In genomic region chr14:104249092-104249491, GRCh38 we compare ENCODE assay signal across 22 cellular contexts.
A peak's percentile ranks its signal among the peaks of the same experiment; 100 is the strongest.
DNase-seq lines count a peak whose midpoint lies in the region; ATAC-seq and TF ChIP-seq lines count a peak whose summit lies in the region.
"Had no signal": no experiment of that assay in that cellular context is flagged by ENCODE, and none has a peak within 500 bp of the region (broad histone marks: within the 10 kb centered on the region; RNA-seq: fewer than 3 reads in every experiment).

No MANE protein-coding gene starts in this region.

- TF ChIP-seq CTCF in RWPE2 (IDR thresholded peaks at IDR 0.05; ENCODE audit: poor library complexity, severe bottlenecking) (no peak), upper lobe of right lung (IDR thresholded peaks at IDR 0.05) (no peak)

- no peak overlapping the region for H2AFZ ChIP-seq in neuronal stem cell (ENCODE audit: low read length)
- H2AFZ ChIP-seq: GM23248 had no signal

- no peak overlapping the region for H2AK5ac ChIP-seq in neuronal stem cell (ENCODE audit: low read depth, low read length)

- H3K4me2 ChIP-seq in neuronal stem cell (ENCODE audit: insufficient read depth, low read length, poor library complexity, severe bottlenecking) = no peak overlapping the region
- H3K4me2 ChIP-seq: A549, BLaER1 had no signal

- H3K14ac ChIP-seq in neuronal stem cell (ENCODE audit: low read length) = peak overlapping the region; percentile 31

- ATAC-seq in RWPE2 (ENCODE audit: low read depth) = no peak
- ATAC-seq in upper lobe of right lung = no peak
- ATAC-seq in GM19328 (IDR thresholded peaks at IDR 0.05; ENCODE audit: unreplicated experiment) = no peak
- ATAC-seq: CD8-positive, alpha-beta T cell; GM12878 had no signal

- peak overlapping the region; percentile 4 for H2BK12ac ChIP-seq in neuronal stem cell (ENCODE audit: low read length)

- no peaks in the 10 kb centered on the region for H3K36me3 Mint-ChIP-seq in activated naive CD4-positive, alpha-beta T cell treated with anti-CD3 and anti-CD28 coated beads, Interleukin-2, amount 10 ng/mL, durations not matched to agents 7 days and 5 days
- H3K36me3 Mint-ChIP-seq: CD8-positive, alpha-beta T cell had no signal

- no peaks in the 10 kb centered on the region for H3K79me1 ChIP-seq in neuronal stem cell (ENCODE audit: low read depth, low read length)

- H3K4me3 Mint-ChIP-seq in activated naive CD4-positive, alpha-beta T cell treated with anti-CD3 and anti-CD28 coated beads, Interleukin-2, amount 10 ng/mL, durations not matched to agents 7 days and 5 days = no peak overlapping the region
- H3K4me3 Mint-ChIP-seq: CD8-positive, alpha-beta T cell had no signal

- peaks cover 4% of the 10 kb centered on the region for H3K27me3 Mint-ChIP-seq in activated naive CD4-positive, alpha-beta T cell treated with anti-CD3 and anti-CD28 coated beads, Interleukin-2, amount 10 ng/mL, durations not matched to agents 7 days and 5 days

- H3K23ac ChIP-seq in neuronal stem cell (ENCODE audit: low read depth, low read length, poor library complexity) = peak overlapping the region; percentile 68

- H3K4me3 ChIP-seq in RWPE2 (ENCODE audit: severe bottlenecking) (no peak overlapping the region), neuronal stem cell (ENCODE audit: low read length in 2 of 2) (no peak overlapping the region), upper lobe of right lung (no peak overlapping the region)
- H3K4me3 ChIP-seq: A549, BLaER1, GM12878, GM23248, MG63 had no signal

- H2BK15ac ChIP-seq in neuronal stem cell (ENCODE audit: low read length) = no peak overlapping the region

- H2BK120ac ChIP-seq in neuronal stem cell (ENCODE audit: low read depth, low read length) = no peak overlapping the region

- H3K36me3 ChIP-seq in RWPE2 (ENCODE audit: low read depth) = no peaks in the 10 kb centered on the region
- no peaks in the 10 kb centered on the region for H3K36me3 ChIP-seq in neuronal stem cell (replicated peaks in 1 of 2; ENCODE audit: control insufficient read depth in 2 of 2, insufficient read depth in 2 of 2, low read length in 2 of 2)
- no peaks in the 10 kb centered on the region for H3K36me3 ChIP-seq in upper lobe of right lung
- H3K36me3 ChIP-seq: BLaER1, MG63 had no signal

- no peaks in the 10 kb centered on the region for H3K4me1 Mint-ChIP-seq in activated naive CD4-positive, alpha-beta T cell treated with anti-CD3 and anti-CD28 coated beads, Interleukin-2, amount 10 ng/mL, durations not matched to agents 7 days and 5 days

- H4K91ac ChIP-seq in neuronal stem cell (ENCODE audit: low read depth, low read length, poor library complexity) = no peak overlapping the region

- intact Hi-C loops in upper lobe of right lung (cut with DNase I) = no loop called here

- no peak overlapping the region for H2BK5ac ChIP-seq in neuronal stem cell (ENCODE audit: low read length)

- H3K27me3 ChIP-seq in RWPE2 (ENCODE audit: insufficient read depth, poor library complexity, severe bottlenecking) (peaks cover 5% of the 10 kb centered on the region), neuronal stem cell (ENCODE audit: control insufficient read depth in 3 of 3, insufficient read depth in 3 of 3, low read depth in 1 of 3, low read length in 3 of 3) (peaks cover 0 to under 1% (median 0%) of the 10 kb centered on the region in 3 experiments), upper lobe of right lung (no peaks in the 10 kb centered on the region)
- H3K27me3 ChIP-seq: BLaER1, MG63 had no signal

- no peak overlapping the region for H3K4ac ChIP-seq in neuronal stem cell (ENCODE audit: low read length)

- no peak overlapping the region for H3K27ac Mint-ChIP-seq in activated naive CD4-positive, alpha-beta T cell treated with anti-CD3 and anti-CD28 coated beads, Interleukin-2, amount 10 ng/mL, durations not matched to agents 7 days and 5 days
- H3K27ac Mint-ChIP-seq: CD8-positive, alpha-beta T cell had no signal

- WGBS in neuronal stem cell (ENCODE audit: extremely low coverage in 2 of 2, insufficient read length in 2 of 2, insufficient replicate concordance in 1 of 2), 2 donors = no CpG with 5 or more reads among the region's 9 CpGs

- H3K9me3 Mint-ChIP-seq in activated naive CD4-positive, alpha-beta T cell treated with anti-CD3 and anti-CD28 coated beads, Interleukin-2, amount 10 ng/mL, durations not matched to agents 7 days and 5 days = peaks cover 8% of the 10 kb centered on the region
- H3K9me3 Mint-ChIP-seq: CD8-positive, alpha-beta T cell had no signal

- H3K4me1 ChIP-seq in RWPE2 (ENCODE audit: insufficient read depth, poor library complexity, severe bottlenecking) = no peaks in the 10 kb centered on the region
- no peaks in the 10 kb centered on the region for H3K4me1 ChIP-seq in neuronal stem cell (ENCODE audit: control insufficient read depth in 2 of 2, insufficient read depth in 1 of 2, low read depth in 1 of 2, low read length in 2 of 2)
- H3K4me1 ChIP-seq in upper lobe of right lung = no peaks in the 10 kb centered on the region
- H3K4me1 ChIP-seq: A549 had no signal

- peak overlapping the region; percentile 35 for H3K18ac ChIP-seq in neuronal stem cell (ENCODE audit: low read length)

- H4K8ac ChIP-seq in neuronal stem cell (ENCODE audit: low read depth, low read length) = no peak overlapping the region

- DNase-seq in activated naive CD4-positive, alpha-beta T cell treated with anti-CD3 and anti-CD28 coated beads, Interleukin-2, amount 10 ng/mL, durations not matched to agents 7 days and 5 days = peak; percentile 4
- DNase-seq in activated naive CD4-positive, alpha-beta T cell treated with Interleukin-2 at 50 U/mL for 16 hours = no peak
- DNase-seq in RWPE2 (ENCODE audit: low spot score) (peak; percentile 63), neuronal stem cell (ENCODE audit: low spot score) (no peak), upper lobe of right lung (peak; percentile 46), NCI-H2171 treated with DMSO at 0.1 percent for 48 hours (lab: John Stamatoyannopoulos, UW) (no peak)
- DNase-seq: Calu3; DMS53; EL; GM23248; Kasumi-1; MG63; NCI-H1048; NCI-H1436 treated with DMSO at 0.1 percent for 48 hours; NCI-H2029 treated with DMSO at 0.1 percent for 48 hours; NK-92 treated with Interleukin-12 subunit alpha and Interleukin-12 subunit beta, amount 100 ng/mL, for 24 hours; SHP77 had no signal

- H3K9me3 ChIP-seq in RWPE2 (ENCODE audit: severe bottlenecking) (peaks cover 3% of the 10 kb centered on the region), neuronal stem cell (replicated peaks in 1 of 2; ENCODE audit: control insufficient read depth in 2 of 2, insufficient read depth in 1 of 2, low read depth in 1 of 2, low read length in 2 of 2) (peaks cover 8 to 9% of the 10 kb centered on the region in 2 donors), upper lobe of right lung (peaks cover 9% of the 10 kb centered on the region)
- H3K9me3 ChIP-seq: A549 had no signal

- H3K27ac ChIP-seq in RWPE2 (ENCODE audit: poor library complexity, severe bottlenecking) (no peak overlapping the region), neuronal stem cell (replicated peaks; ENCODE audit: low read length) (no peak overlapping the region), upper lobe of right lung (no peak overlapping the region)
- H3K27ac ChIP-seq: A549, BLaER1, GM23248 had no signal

- CTCF ChIA-PET in activated naive CD4-positive, alpha-beta T cell treated with anti-CD3 and anti-CD28 coated beads, Interleukin-2, amount 10 ng/mL, durations not matched to agents 7 days and 5 days (lab: Charles Lee) = no interaction called here

- H3K9ac ChIP-seq in neuronal stem cell (ENCODE audit: low read depth, low read length, poor library complexity) = no peak overlapping the region
- H3K9ac ChIP-seq: BLaER1, GM23248 had no signal

Comparison
In these comparisons a context has a peak if more than half of its experiments do, and no peak if none do; other contexts are left out.
1. DNase-seq: peak in activated naive CD4-positive, alpha-beta T cell treated with anti-CD3 and anti-CD28 coated beads, Interleukin-2, amount 10 ng/mL, durations not matched to agents 7 days and 5 days (single experiment), RWPE2 (single experiment) and upper lobe of right lung (single experiment); none in activated naive CD4-positive, alpha-beta T cell treated with Interleukin-2 at 50 U/mL for 16 hours (single experiment), neuronal stem cell (single experiment) and NCI-H2171 treated with DMSO at 0.1 percent for 48 hours (single experiment).